ENCODE assay signal across 14 cellular contexts in genomic region chr20:19971121-19971520, GRCh38.
"Had no signal": no experiment of that assay in that cellular context is flagged by ENCODE, and none has a peak within 500 bp of the region (broad histone marks: within the 10 kb centered on the region; RNA-seq: fewer than 3 reads in every experiment).

No MANE protein-coding gene starts in this region.

- H3K27ac Mint-ChIP-seq: activated CD4-positive, alpha-beta memory T cell treated with anti-CD3 and anti-CD28 coated beads, Interleukin-2, amount 10 ng/mL, durations not matched to agents 7 days and 5 days; activated naive CD8-positive, alpha-beta T cell treated with anti-CD3 and anti-CD28 coated beads for 36 hours; brain; natural killer cell had no signal

- FAIRE-seq: endometrium had no signal

- H3K27me3 Mint-ChIP-seq: activated CD4-positive, alpha-beta memory T cell treated with anti-CD3 and anti-CD28 coated beads, Interleukin-2, amount 10 ng/mL, durations not matched to agents 7 days and 5 days; activated naive CD8-positive, alpha-beta T cell treated with anti-CD3 and anti-CD28 coated beads for 36 hours had no signal

- ATAC-seq: esophagus mucosa, left colon, natural killer cell had no signal

- H3K9me3 Mint-ChIP-seq: activated CD4-positive, alpha-beta memory T cell treated with anti-CD3 and anti-CD28 coated beads, Interleukin-2, amount 10 ng/mL, durations not matched to agents 7 days and 5 days; activated naive CD8-positive, alpha-beta T cell treated with anti-CD3 and anti-CD28 coated beads for 36 hours; brain; natural killer cell had no signal

- DNase-seq: activated CD4-positive, alpha-beta memory T cell treated with anti-CD3 and anti-CD28 coated beads, Interleukin-2, amount 10 ng/mL, durations not matched to agents 7 days and 5 days; activated CD4-positive, alpha-beta T cell treated with anti-CD3 and anti-CD28 coated beads for 4 hours; activated CD8-positive, alpha-beta memory T cell treated with anti-CD3 and anti-CD28 coated beads, Interleukin-2, amount 50 U/mL, for 4 hours; activated naive CD8-positive, alpha-beta T cell treated with anti-CD3 and anti-CD28 coated beads for 36 hours; amygdala; left colon; natural killer cell; stimulated activated CD4-positive, alpha-beta T cell treated with anti-CD3 and anti-CD28 coated beads, Interleukin-12 subunit alpha, Interleukin-12 subunit beta, amount 100 ng/mL, for 4 hours; stimulated activated CD4-positive, alpha-beta T cell treated with anti-CD3 and anti-CD28 coated beads, Interleukin-2, amount 100 ng/mL, for 24 hours; T-helper 2 cell; tibial artery had no signal

- H3K36me3 Mint-ChIP-seq: activated naive CD8-positive, alpha-beta T cell treated with anti-CD3 and anti-CD28 coated beads for 36 hours; natural killer cell had no signal

- H3K4me3 Mint-ChIP-seq: activated CD4-positive, alpha-beta memory T cell treated with anti-CD3 and anti-CD28 coated beads, Interleukin-2, amount 10 ng/mL, durations not matched to agents 7 days and 5 days; activated naive CD8-positive, alpha-beta T cell treated with anti-CD3 and anti-CD28 coated beads for 36 hours; brain; natural killer cell had no signal
